8 cellular contexts compared by ENCODE assay signal in the genomic region with DNA sequence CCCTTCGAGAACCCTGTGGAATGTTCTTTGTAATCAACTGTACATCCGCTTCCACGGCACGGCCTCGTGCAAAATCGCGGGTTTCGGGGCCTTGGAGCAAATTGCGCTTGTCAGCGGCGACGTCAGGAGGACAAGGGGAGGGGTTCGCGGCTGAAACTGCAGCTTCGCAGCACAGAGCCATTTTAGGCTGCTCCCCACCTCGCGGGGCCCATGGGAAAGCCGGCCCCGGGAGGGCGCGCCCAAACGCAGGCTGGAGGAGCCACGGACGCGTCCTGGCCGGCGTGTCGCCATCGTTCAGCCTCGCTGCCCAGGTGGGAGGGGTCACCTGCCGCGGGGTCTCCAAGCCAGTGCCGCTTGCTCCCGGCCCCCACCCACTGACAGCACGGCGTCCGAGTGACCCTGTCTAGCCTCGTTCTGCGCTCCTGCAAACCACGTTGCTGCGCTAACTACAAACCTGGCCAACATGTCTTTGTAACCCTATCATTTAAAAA. TPM values are rescaled to one million over a fixed set of nuclear protein-coding genes. Genes with fewer than 3 reads are reported as not detected.
DNase-seq lines count a peak whose midpoint lies in the region; ATAC-seq and TF ChIP-seq lines count a peak whose summit lies in the region.

No MANE protein-coding gene starts in this region.

- H3K9me3 ChIP-seq in adrenal gland (replicated peaks in 1 of 3): no peaks in the 10 kb centered on the region
- H3K9me3 ChIP-seq in iPS DF 6.9 (ENCODE audit: control insufficient read depth, insufficient read depth, low read length): no peaks in the 10 kb centered on the region

- DNase-seq in MV-4-11 (lab: John Stamatoyannopoulos, UW) (peak; percentile 66), adrenal gland (peak; percentile 56 to 80 (median 68)), iPS DF 6.9 (ENCODE audit: low read depth, low spot score) (no peak), skeletal muscle cell (ENCODE audit: low read depth) (no peak), NCI-H146 (lab: John Stamatoyannopoulos, UW) (no peak), OCI-M1 (lab: John Stamatoyannopoulos, UW) (no peak), DMS53 (lab: John Stamatoyannopoulos, UW) (no peak)

- intact Hi-C loops in adrenal gland (cut with DNase I): loop anchor here in 1 of 2 donors (5.0 kb wide), 1 partner anchor 146 kb away; no protein-coding TSS in a partner anchor

- peaks cover 8% of the 10 kb centered on the region for H3K27me3 ChIP-seq in adrenal gland
- H3K27me3 ChIP-seq in iPS DF 6.9 (ENCODE audit: control insufficient read depth, insufficient read depth, low read length): peaks cover 15% of the 10 kb centered on the region

- H3K27ac ChIP-seq in adrenal gland: peak overlapping the region in 4 of 5 donors; percentile 65 to 85 (median 84)
- H3K27ac ChIP-seq in iPS DF 6.9 (ENCODE audit: low read length): no peak overlapping the region

- 1 to 10% (median 8%) methylated on average over 17 to 41 of the region's 41 CpGs for WGBS in adrenal gland, 4 donors
- WGBS in iPS DF 6.9 (ENCODE audit: insufficient coverage, insufficient read length): no CpG with 5 or more reads among the region's 41 CpGs

- ATAC-seq in GM19023 (IDR thresholded peaks at IDR 0.05; ENCODE audit: unreplicated experiment): peak; percentile 11

- peak overlapping the region in 2 of 4 donors; percentile 57 to 86 for H3K4me3 ChIP-seq in adrenal gland
- H3K4me3 ChIP-seq in iPS DF 6.9 (ENCODE audit: low read length): peak overlapping the region; percentile 49; the same call in 1 of the 2 replicates
- H3K4me3 ChIP-seq in skeletal muscle cell (ENCODE audit: low read depth, low read length): peak overlapping the region; percentile 71

- H3K36me3 ChIP-seq in adrenal gland (replicated peaks in 1 of 2) (no peaks in the 10 kb centered on the region), iPS DF 6.9 (ENCODE audit: control insufficient read depth, insufficient read depth, low read length) (no peaks in the 10 kb centered on the region)

- no peak for TF ChIP-seq CTCF in adrenal gland (IDR thresholded peaks at IDR 0.05)

- H3K4me1 ChIP-seq in adrenal gland (replicated peaks in 1 of 2) (peaks cover 9 to 26% of the 10 kb centered on the region in 2 donors), iPS DF 6.9 (ENCODE audit: control insufficient read depth, insufficient read depth, low read length) (peaks cover 7% of the 10 kb centered on the region)

- no peak for TF ChIP-seq POLR2A in adrenal gland (IDR thresholded peaks at IDR 0.05)

RNA-seq across cellular contexts. Expression of a gene that starts 2.8 kb away (rescaled TPM):
- 10 to 100 TPM in 6 of 8 donors, 1 to 10 TPM in 2; 5.9 to 17.9 (median 14.5) TPM for total RNA-seq in adrenal gland
- polyA plus RNA-seq in adrenal gland: 1 to 10 TPM; 3.7 to 5.4 (median 4.5) TPM

Comparison
In these comparisons a context has a peak if more than half of its experiments do, and no peak if none do; other contexts are left out.
1. DNase-seq: peak in MV-4-11 (single experiment) and adrenal gland (7 of 7); none in iPS DF 6.9 (single experiment), skeletal muscle cell (single experiment), NCI-H146 (single experiment), OCI-M1 (single experiment) and DMS53 (single experiment).